In the genomic region with DNA sequence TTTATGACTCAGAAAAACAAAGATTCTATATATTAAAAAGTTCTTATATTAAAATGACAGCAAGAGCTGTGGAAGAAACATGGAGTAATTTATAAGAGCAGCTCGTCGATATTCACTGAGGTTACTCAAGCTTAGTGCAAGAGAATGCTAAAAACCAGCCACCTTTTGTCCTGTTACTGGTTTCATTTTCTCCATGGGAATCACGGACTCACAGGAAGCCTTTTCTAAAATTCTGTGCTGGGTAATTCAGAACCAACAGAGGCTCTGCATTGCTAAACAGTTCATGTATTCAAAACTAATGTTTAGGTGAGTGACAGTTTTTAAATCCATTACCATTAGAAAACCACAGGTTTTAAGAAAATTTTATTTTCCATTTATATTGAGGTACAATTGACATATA, we compare ENCODE assay signal across 13 cellular contexts.
DNase-seq lines count a peak whose midpoint lies in the region; ATAC-seq and FAIRE-seq lines count a peak whose summit lies in the region.
"Had no signal": no experiment of that assay in that cellular context is flagged by ENCODE, and none has a peak within 500 bp of the region (broad histone marks: within the 10 kb centered on the region; RNA-seq: fewer than 3 reads in every experiment).

No MANE protein-coding gene starts in this region.

- DNase-seq in renal cortical epithelial cell (ENCODE audit: low read depth) (peak; percentile 9), NCI-H2107 treated with DMSO at 0.1 percent for 48 hours (lab: John Stamatoyannopoulos, UW; ENCODE audit: unreplicated experiment) (no peak), T-helper 1 cell (no peak), GM19239 (ENCODE audit: insufficient read length, low spot score) (no peak)
- DNase-seq: activated T-cell treated with anti-CD3 and anti-CD28 coated beads, Interleukin-2, amount 50 U/mL, for 72 hours; caudate nucleus; COR-L47; naive B cell; Right ventricle myocardium superior had no signal

- no peak for FAIRE-seq in GM19239 (lab: Jason Lieb, UNC)

- peak overlapping the region; percentile 37 for H3K27ac ChIP-seq in angular gyrus (ENCODE audit: low read depth, low read length)

- peak; percentile 9 for ATAC-seq in GM19023 (IDR thresholded peaks at IDR 0.05; ENCODE audit: unreplicated experiment)
- peak; percentile 22 for ATAC-seq in HG03280 (IDR thresholded peaks at IDR 0.05; ENCODE audit: unreplicated experiment)
- ATAC-seq: activated CD4-positive, CD25-positive, alpha-beta regulatory T cell treated with anti-CD3 and anti-CD28 coated beads, Interleukin-2, amount 50 U/mL, for 24 hours; activated T-cell treated with anti-CD3 and anti-CD28 coated beads, Interleukin-2, amount 50 U/mL, for 72 hours had no signal
